Comparison of ENCODE assay signal across 13 cellular contexts in genomic region chr17:753407-753806, GRCh38. TPM values are rescaled to one million over a fixed set of nuclear protein-coding genes. Genes with fewer than 3 reads are reported as not detected.
DNase-seq lines count a peak whose midpoint lies in the region; ATAC-seq and TF ChIP-seq lines count a peak whose summit lies in the region.
"Had no signal": no experiment of that assay in that cellular context is flagged by ENCODE, and none has a peak within 500 bp of the region (broad histone marks: within the 10 kb centered on the region; RNA-seq: fewer than 3 reads in every experiment).

No MANE protein-coding gene starts in this region.

- POLR2A ChIA-PET in WTC11 (lab: Charles Lee), result no interaction called here

- H3K36me3 ChIP-seq in gastroesophageal sphincter (peaks cover 0 to 25% of the 10 kb centered on the region in 2 donors), testis (ENCODE audit: low read depth, missing control alignments) (no peaks in the 10 kb centered on the region)
- H3K36me3 ChIP-seq: thyroid gland had no signal

- TF ChIP-seq CTCF in WTC11 (IDR thresholded peaks at IDR 0.05), result no peak
- no peak for TF ChIP-seq CTCF in gastroesophageal sphincter (IDR thresholded peaks at IDR 0.05)
- no peak for TF ChIP-seq CTCF in testis (IDR thresholded peaks at IDR 0.05)

- H3K27ac ChIP-seq in gastroesophageal sphincter (peak overlapping the region in 3 of 4 donors; percentile 12 to 38 (median 29)), testis (peak overlapping the region; percentile 55 to 66)

- intact Hi-C loops in testis (cut with DNase I; ENCODE audit: low total_unique reads), result no loop called here

- H3K9me3 Mint-ChIP-seq in activated naive CD4-positive, alpha-beta T cell treated with anti-CD3 and anti-CD28 coated beads, Interleukin-2, amount 10 ng/mL, durations not matched to agents 7 days and 5 days, result peaks cover 5% of the 10 kb centered on the region
- peaks cover 0 to 16% of the 10 kb centered on the region in 2 donors for H3K9me3 Mint-ChIP-seq in activated naive CD4-positive, alpha-beta T cell treated with anti-CD3 and anti-CD28 coated beads, Interleukin-2, amount 50 U/mL, for 72 hours
- peaks cover 27% of the 10 kb centered on the region for H3K9me3 Mint-ChIP-seq in WTC11

- no peak overlapping the region for H3K27ac Mint-ChIP-seq in activated naive CD4-positive, alpha-beta T cell treated with anti-CD3 and anti-CD28 coated beads, Interleukin-2, amount 10 ng/mL, durations not matched to agents 7 days and 5 days
- peak overlapping the region in 1 of 2 donors; percentile 60 for H3K27ac Mint-ChIP-seq in activated naive CD4-positive, alpha-beta T cell treated with anti-CD3 and anti-CD28 coated beads, Interleukin-2, amount 50 U/mL, for 72 hours
- H3K27ac Mint-ChIP-seq in WTC11, result no peak overlapping the region

- H3K4me3 ChIP-seq in gastroesophageal sphincter (no peak overlapping the region), testis (peak overlapping the region; percentile 18 to 49)

- no peak for TF ChIP-seq POLR2A in gastroesophageal sphincter (IDR thresholded peaks at IDR 0.05)
- TF ChIP-seq POLR2A in testis (IDR thresholded peaks at IDR 0.05), result no peak

- no peak for DNase-seq in activated naive CD4-positive, alpha-beta T cell treated with anti-CD3 and anti-CD28 coated beads, Interleukin-2, amount 10 ng/mL, durations not matched to agents 7 days and 5 days
- DNase-seq in activated naive CD4-positive, alpha-beta T cell treated with anti-CD3 and anti-CD28 coated beads, Interleukin-2, amount 50 U/mL, for 72 hours (ENCODE audit: low spot score in 2 of 2), result no peak
- DNase-seq in WTC11 (ENCODE audit: low spot score) (no peak), testis (no peak), NCI-H146 (lab: John Stamatoyannopoulos, UW) (no peak), GM19238 (ENCODE audit: insufficient read length, low spot score) (no peak), midbrain (lab: John Stamatoyannopoulos, UW) (no peak)
- DNase-seq: NCI-H774; stimulated activated CD4-positive, alpha-beta T cell treated with anti-CD3 and anti-CD28 coated beads, Interleukin-12 subunit alpha, Interleukin-12 subunit beta, amount 100 ng/mL, for 4 hours; T1000 had no signal

- TF ChIP-seq EP300 in gastroesophageal sphincter (IDR thresholded peaks at IDR 0.05), result no peak

- H3K27me3 ChIP-seq in gastroesophageal sphincter (no peaks in the 10 kb centered on the region), testis (no peaks in the 10 kb centered on the region)
- H3K27me3 ChIP-seq: pancreas, thyroid gland had no signal

- 79 to 83% methylated on average over 12 to 14 of the region's 14 CpGs for WGBS in gastroesophageal sphincter (ENCODE audit: low coverage in 1 of 2), 2 donors
- WGBS in testis, 2 donors, result 68 to 76% methylated on average over 14 of the region's 14 CpGs

- peaks cover 0 to 23% (median 0%) of the 10 kb centered on the region in 3 donors for H3K4me1 ChIP-seq in gastroesophageal sphincter
- peaks cover 12% of the 10 kb centered on the region for H3K4me1 ChIP-seq in testis

- CTCF ChIA-PET in activated naive CD4-positive, alpha-beta T cell treated with anti-CD3 and anti-CD28 coated beads, Interleukin-2, amount 10 ng/mL, durations not matched to agents 7 days and 5 days (lab: Charles Lee), result interaction anchor here (1.0 to 1.5 kb wide), 3 partner anchors 21 to 228 kb away, joined by 3 read pairs; partner anchors contain the start of genes GLOD4 and MRM3
- CTCF ChIA-PET in WTC11 (lab: Charles Lee), result interaction anchor here (1.4 to 2.1 kb wide), 2 partner anchors 55 to 243 kb away, joined by 4 to 10 read pairs (median 8); partner anchors contain the start of gene TIMM22

- H3K4me1 Mint-ChIP-seq in activated naive CD4-positive, alpha-beta T cell treated with anti-CD3 and anti-CD28 coated beads, Interleukin-2, amount 10 ng/mL, durations not matched to agents 7 days and 5 days, result peaks cover 31% of the 10 kb centered on the region
- H3K4me1 Mint-ChIP-seq in WTC11, result peaks cover 25% of the 10 kb centered on the region

- H3K36me3 Mint-ChIP-seq in activated naive CD4-positive, alpha-beta T cell treated with anti-CD3 and anti-CD28 coated beads, Interleukin-2, amount 10 ng/mL, durations not matched to agents 7 days and 5 days, result peaks cover 18% of the 10 kb centered on the region
- peaks cover 9 to 42% of the 10 kb centered on the region in 2 donors for H3K36me3 Mint-ChIP-seq in activated naive CD4-positive, alpha-beta T cell treated with anti-CD3 and anti-CD28 coated beads, Interleukin-2, amount 50 U/mL, for 72 hours
- H3K36me3 Mint-ChIP-seq in WTC11, result peaks cover 45% of the 10 kb centered on the region

- no peak for ATAC-seq in activated naive CD4-positive, alpha-beta T cell treated with anti-CD3 and anti-CD28 coated beads, Interleukin-2, amount 50 U/mL, for 72 hours
- ATAC-seq in WTC11, result no peak
- ATAC-seq in gastroesophageal sphincter, result no peak

- H3K9me3 ChIP-seq in gastroesophageal sphincter (no peaks in the 10 kb centered on the region), testis (no peaks in the 10 kb centered on the region)
- H3K9me3 ChIP-seq: pancreas, thyroid gland had no signal

- no peaks in the 10 kb centered on the region for H3K27me3 Mint-ChIP-seq in activated naive CD4-positive, alpha-beta T cell treated with anti-CD3 and anti-CD28 coated beads, Interleukin-2, amount 10 ng/mL, durations not matched to agents 7 days and 5 days
- no peaks in the 10 kb centered on the region for H3K27me3 Mint-ChIP-seq in WTC11 (ENCODE audit: low read depth)

- peak overlapping the region; percentile 52 for H3K4me3 Mint-ChIP-seq in activated naive CD4-positive, alpha-beta T cell treated with anti-CD3 and anti-CD28 coated beads, Interleukin-2, amount 10 ng/mL, durations not matched to agents 7 days and 5 days
- peak overlapping the region; percentile 6; the same call in 1 of the 2 replicates for H3K4me3 Mint-ChIP-seq in WTC11

TF ChIP-seq in WTC11, 78 proteins besides CTCF, POLR2A, EP300 and RAD21 (continues in another document):
- TF ChIP-seq ZNF138 (CRISPR knock-in tag; conservative IDR thresholded peaks at IDR 0.05), result no peak
- no peak for TF ChIP-seq AR (CRISPR knock-in tag; IDR thresholded peaks at IDR 0.05)
- no peak for TF ChIP-seq CREB1 (CRISPR knock-in tag; IDR thresholded peaks at IDR 0.05)
- no peak for TF ChIP-seq ZMAT4 (CRISPR knock-in tag; IDR thresholded peaks at IDR 0.05)
- no peak for TF ChIP-seq CREM (CRISPR knock-in tag; IDR thresholded peaks at IDR 0.05)
- TF ChIP-seq GABPB1 (CRISPR knock-in tag; IDR thresholded peaks at IDR 0.05), result no peak
- TF ChIP-seq KAT7 (CRISPR knock-in tag; IDR thresholded peaks at IDR 0.05; ENCODE audit: borderline replicate concordance), result no peak

RNA-seq across cellular contexts. Expression of gene GEMIN4, which starts 1.3 kb away (rescaled TPM):
- total RNA-seq in activated naive CD4-positive, alpha-beta T cell treated with anti-CD3 and anti-CD28 coated beads, Interleukin-2, amount 50 U/mL, for 72 hours, result 10 to 100 TPM; 25.1 to 48.7 TPM
- total RNA-seq in WTC11 (2021), result 39.9 to 48.4 TPM (median 42.1 TPM) in 3 replicates
- total RNA-seq in gastroesophageal sphincter, result 10 to 100 TPM; 13.9 to 21.6 (median 17.9) TPM
- 10 to 100 TPM; 64.2 to 77.4 TPM for total RNA-seq in testis
- 149 TPM for polyA plus RNA-seq in testis (ENCODE audit: insufficient read depth, low read depth, low replicate concordance)

RNA-seq across cellular contexts. Expression of gene TLCD3A, which starts 21.0 kb away (rescaled TPM):
- total RNA-seq in activated naive CD4-positive, alpha-beta T cell treated with anti-CD3 and anti-CD28 coated beads, Interleukin-2, amount 50 U/mL, for 72 hours, result 10 to 100 TPM in 1 of 2 donors, 1 to 10 TPM in 1; 1.5 to 20.4 TPM
- total RNA-seq in WTC11 (2021) (21.6 to 24.9 TPM (median 23.4 TPM) in 3 replicates), gastroesophageal sphincter (10 to 100 TPM in 1 of 4 donors, 1 to 10 TPM in 3; 2.8 to 13.6 (median 7.1) TPM), testis (10 to 100 TPM in 1 of 2 donors, 1 to 10 TPM in 1; 5.8 to 14.8 TPM)
- 20.9 TPM for polyA plus RNA-seq in testis (ENCODE audit: insufficient read depth, low read depth, low replicate concordance)

RNA-seq across cellular contexts. Expression of gene GLOD4, which starts 28.7 kb away (rescaled TPM):
- 10 to 100 TPM; 49.4 to 63.3 TPM for total RNA-seq in activated naive CD4-positive, alpha-beta T cell treated with anti-CD3 and anti-CD28 coated beads, Interleukin-2, amount 50 U/mL, for 72 hours
- 69.0 to 73.3 TPM (median 69.1 TPM) in 3 replicates for total RNA-seq in WTC11 (2021)
- total RNA-seq in gastroesophageal sphincter, result 100 to 1,000 TPM in 2 of 4 donors, 10 to 100 TPM in 2; 52.5 to 119 (median 99.3) TPM
- total RNA-seq in testis, result 10 to 100 TPM; 55.9 to 82.8 TPM
- polyA plus RNA-seq in testis (ENCODE audit: insufficient read depth, low read depth, low replicate concordance), result 45.0 TPM

RNA-seq across cellular contexts. Expression of gene MRM3, which starts 28.7 kb away (rescaled TPM):
- total RNA-seq in activated naive CD4-positive, alpha-beta T cell treated with anti-CD3 and anti-CD28 coated beads, Interleukin-2, amount 50 U/mL, for 72 hours, result 10 to 100 TPM; 23.2 to 28.5 TPM
- total RNA-seq in WTC11 (2021) (23.1 to 25.0 TPM (median 24.3 TPM) in 3 replicates), gastroesophageal sphincter (10 to 100 TPM; 20.5 to 33.9 (median 27.8) TPM), testis (10 to 100 TPM; 26.0 to 32.6 TPM)
- 33.1 TPM for polyA plus RNA-seq in testis (ENCODE audit: insufficient read depth, low read depth, low replicate concordance)

RNA-seq across cellular contexts. Expression of gene VPS53, which starts 38.8 kb away (rescaled TPM):
- total RNA-seq in activated naive CD4-positive, alpha-beta T cell treated with anti-CD3 and anti-CD28 coated beads, Interleukin-2, amount 50 U/mL, for 72 hours, result 10 to 100 TPM; 39.1 to 56.7 TPM
- total RNA-seq in WTC11 (2021) (44.5 to 55.6 TPM (median 49.8 TPM) in 3 replicates), gastroesophageal sphincter (10 to 100 TPM; 13.1 to 39.8 (median 30.4) TPM), testis (10 to 100 TPM; 64.3 to 78.0 TPM)
- 60.4 TPM for polyA plus RNA-seq in testis (ENCODE audit: insufficient read depth, low read depth, low replicate concordance)

Comparison
In these comparisons a context has a peak if more than half of its experiments do, and no peak if none do; other contexts are left out.
1. H3K4me3 ChIP-seq: peak in testis (2 of 2); none in gastroesophageal sphincter (0 of 2).